Comparison of ENCODE assay signal across 10 cellular contexts in genomic region chr5:72109625-72110024, GRCh38. TPM values are rescaled to one million over a fixed set of nuclear protein-coding genes. Genes with fewer than 3 reads are reported as not detected.
DNase-seq lines count a peak whose midpoint lies in the region; ATAC-seq and TF ChIP-seq lines count a peak whose summit lies in the region.
"Had no signal": no experiment of that assay in that cellular context is flagged by ENCODE, and none has a peak within 500 bp of the region (broad histone marks: within the 10 kb centered on the region; RNA-seq: fewer than 3 reads in every experiment).

No MANE protein-coding gene starts in this region.

- peak overlapping the region; percentile 20 for H3K4me2 ChIP-seq in H9 (ENCODE audit: insufficient read depth, insufficient read length, low read length)
- H3K4me2 ChIP-seq in PC-3 (ENCODE audit: low read length) = peak overlapping the region; percentile 98

- H3K27ac ChIP-seq in H9 (ENCODE audit: insufficient read length, low read depth, low read length) (no peak overlapping the region), PC-3 (ENCODE audit: low read length) (no peak overlapping the region), gastroesophageal sphincter (peak overlapping the region; percentile 39 to 93 (median 80)), gastrocnemius medialis (peak overlapping the region in 3 of 4 donors; percentile 61 to 75 (median 71))

- no TSS peak for BruUV-seq in PC-3 (replicated peaks; lab: Mats Ljungman, UMichigan)

- no peak overlapping the region for H3K56ac ChIP-seq in H9 (ENCODE audit: insufficient read length, low read depth, low read length)

- TF ChIP-seq POLR2A in gastroesophageal sphincter (IDR thresholded peaks at IDR 0.05) = no peak
- no peak for TF ChIP-seq POLR2A in gastrocnemius medialis (IDR thresholded peaks at IDR 0.05)

- peaks cover 2 to 16% (median 4%) of the 10 kb centered on the region in 3 experiments; a peak in 5 of 7 replicates for H3K36me3 Mint-ChIP-seq in H9 (ENCODE audit: insufficient read depth in 1 of 3, low read depth in 3 of 3)
- no peaks in the 10 kb centered on the region for H3K36me3 Mint-ChIP-seq in activated naive CD4-positive, alpha-beta T cell treated with anti-CD3 and anti-CD28 coated beads, Interleukin-2, amount 10 ng/mL, durations not matched to agents 7 days and 5 days
- H3K36me3 Mint-ChIP-seq: activated naive CD4-positive, alpha-beta T cell treated with anti-CD3 and anti-CD28 coated beads, Interleukin-2, amount 50 U/mL, for 24 hours had no signal

- POLR2A ChIA-PET in PC-3 (lab: Charles Lee; ENCODE audit: unreplicated experiment) = no interaction called here

- H3K9me3 ChIP-seq in H9 (ENCODE audit: control insufficient read depth, low read depth, low read length) (no peaks in the 10 kb centered on the region), PC-3 (ENCODE audit: low read length) (no peaks in the 10 kb centered on the region), gastroesophageal sphincter (no peaks in the 10 kb centered on the region), gastrocnemius medialis (no peaks in the 10 kb centered on the region)

- intact Hi-C loops in PC-3 (cut with micrococcal nuclease) (loop anchor here (10.0 kb wide), 2 partner anchors 95 to 175 kb away; no protein-coding TSS in a partner anchor), gastrocnemius medialis (cut with DNase I; ENCODE audit: low total_unique reads) (no loop called here)

- H4K91ac ChIP-seq in H9 (ENCODE audit: insufficient read length, low read depth, low read length) = no peak overlapping the region

- in situ Hi-C loops in gastrocnemius medialis (cut with MboI; ENCODE audit: low sequenced_read_pairs in 4 of 4) = no loop called here

- H2BK5ac ChIP-seq in H9 (ENCODE audit: insufficient read length, low read length) = no peak overlapping the region

- H3T11ph ChIP-seq in H9 (ENCODE audit: low read length) = no peak overlapping the region

- no peak for TF ChIP-seq EP300 in gastroesophageal sphincter (IDR thresholded peaks at IDR 0.05)

- no peak overlapping the region for H2BK120ac ChIP-seq in H9 (ENCODE audit: low read depth, low read length, poor library complexity, severe bottlenecking)

- no peak for DNase-seq in H9
- DNase-seq in PC-3 = no peak
- DNase-seq in gastrocnemius medialis = no peak
- DNase-seq in stimulated activated CD4-positive, alpha-beta T cell treated with anti-CD3 and anti-CD28 coated beads, Interleukin-4, amount 100 ng/mL, for 1 hour = no peak
- no peak for DNase-seq in SIG-M5 (lab: John Stamatoyannopoulos, UW)
- no peak for DNase-seq in activated naive CD4-positive, alpha-beta T cell treated with anti-CD3 and anti-CD28 coated beads, Interleukin-2, amount 10 ng/mL, durations not matched to agents 7 days and 5 days
- DNase-seq: NCI-H1048 had no signal

- H4K20me1 ChIP-seq in H9 (ENCODE audit: control insufficient read depth, insufficient read depth, insufficient read length) (no peaks in the 10 kb centered on the region), PC-3 (ENCODE audit: low read length) (no peaks in the 10 kb centered on the region)

- no peak overlapping the region for H3K23ac ChIP-seq in H9 (ENCODE audit: insufficient read length, low read depth, low read length)

- no peaks in the 10 kb centered on the region for H3K79me1 ChIP-seq in H9 (ENCODE audit: insufficient read depth, low read depth, low read length, poor library complexity, severe bottlenecking)

- no peaks in the 10 kb centered on the region; the same call in 1 of the 2 replicates for H3K27me3 Mint-ChIP-seq in H9 (ENCODE audit: low read depth)
- H3K27me3 Mint-ChIP-seq in activated naive CD4-positive, alpha-beta T cell treated with anti-CD3 and anti-CD28 coated beads, Interleukin-2, amount 10 ng/mL, durations not matched to agents 7 days and 5 days = peaks cover 67% of the 10 kb centered on the region

- peak overlapping the region in 1 of 3 experiments; percentile 88; a peak in 2 of 7 replicates for H3K27ac Mint-ChIP-seq in H9
- no peak overlapping the region for H3K27ac Mint-ChIP-seq in activated naive CD4-positive, alpha-beta T cell treated with anti-CD3 and anti-CD28 coated beads, Interleukin-2, amount 10 ng/mL, durations not matched to agents 7 days and 5 days
- H3K27ac Mint-ChIP-seq: activated naive CD4-positive, alpha-beta T cell treated with anti-CD3 and anti-CD28 coated beads, Interleukin-2, amount 50 U/mL, for 24 hours had no signal

- H3K27me3 ChIP-seq in H9 (ENCODE audit: insufficient read depth, low read length) (no peaks in the 10 kb centered on the region), PC-3 (ENCODE audit: low read length) (no peaks in the 10 kb centered on the region), gastroesophageal sphincter (peaks cover 7% of the 10 kb centered on the region), gastrocnemius medialis (peaks cover 5 to 22% (median 19%) of the 10 kb centered on the region in 3 donors)

- ATAC-seq in PC-3 (no peak), gastroesophageal sphincter (no peak), gastrocnemius medialis (peak; percentile 32 to 35), GM18858 (IDR thresholded peaks at IDR 0.05; ENCODE audit: unreplicated experiment) (no peak)

- peaks cover 18% of the 10 kb centered on the region for H3K79me2 ChIP-seq in H9 (ENCODE audit: insufficient read depth, low read length)
- peaks cover 48% of the 10 kb centered on the region for H3K79me2 ChIP-seq in PC-3 (ENCODE audit: low read length)

- peak overlapping the region; percentile 86 to 96 for H3K4me3 Mint-ChIP-seq in H9
- no peak overlapping the region for H3K4me3 Mint-ChIP-seq in activated naive CD4-positive, alpha-beta T cell treated with anti-CD3 and anti-CD28 coated beads, Interleukin-2, amount 10 ng/mL, durations not matched to agents 7 days and 5 days

- H2BK20ac ChIP-seq in H9 (ENCODE audit: low read depth, low read length, poor library complexity, severe bottlenecking) = no peak overlapping the region

- H2BK15ac ChIP-seq in H9 (ENCODE audit: low read depth, low read length) = no peak overlapping the region

- H3K9me3 Mint-ChIP-seq in H9 = no peaks in the 10 kb centered on the region
- H3K9me3 Mint-ChIP-seq in activated naive CD4-positive, alpha-beta T cell treated with anti-CD3 and anti-CD28 coated beads, Interleukin-2, amount 10 ng/mL, durations not matched to agents 7 days and 5 days = no peaks in the 10 kb centered on the region
- H3K9me3 Mint-ChIP-seq: activated naive CD4-positive, alpha-beta T cell treated with anti-CD3 and anti-CD28 coated beads, Interleukin-2, amount 50 U/mL, for 24 hours had no signal

- H3K23me2 ChIP-seq in H9 (ENCODE audit: insufficient read length, low read depth, low read length, poor library complexity, severe bottlenecking) = peaks cover 10% of the 10 kb centered on the region

- H2AFZ ChIP-seq in H9 (ENCODE audit: low read length) (no peak overlapping the region), PC-3 (ENCODE audit: low read length) (no peak overlapping the region)

- H3K36me3 ChIP-seq in PC-3 (ENCODE audit: low read depth, low read length) = no peaks in the 10 kb centered on the region; the same call in 1 of the 2 replicates
- H3K36me3 ChIP-seq in gastroesophageal sphincter = peaks cover 0 to 4% of the 10 kb centered on the region in 2 donors
- H3K36me3 ChIP-seq in gastrocnemius medialis = no peaks in the 10 kb centered on the region

- H3K9me2 ChIP-seq in PC-3 (replicated peaks; ENCODE audit: low read length) = no peaks in the 10 kb centered on the region

- H4K5ac ChIP-seq in H9 (ENCODE audit: insufficient read length, low read depth, low read length) = no peak overlapping the region

- no peak overlapping the region for H2AK5ac ChIP-seq in H9 (ENCODE audit: insufficient read length, low read length)

- H3K4me3 ChIP-seq in PC-3 (ENCODE audit: low read length) (peak overlapping the region; percentile 90; the same call in 1 of the 2 replicates), gastroesophageal sphincter (peak overlapping the region; percentile 81 to 82), gastrocnemius medialis (peak overlapping the region in 3 of 4 donors; percentile 61 to 73 (median 70))

- peaks cover 38 to 43% of the 10 kb centered on the region in 2 experiments for H3K4me1 Mint-ChIP-seq in H9
- peaks cover 8% of the 10 kb centered on the region for H3K4me1 Mint-ChIP-seq in activated naive CD4-positive, alpha-beta T cell treated with anti-CD3 and anti-CD28 coated beads, Interleukin-2, amount 10 ng/mL, durations not matched to agents 7 days and 5 days

- H3K4ac ChIP-seq in H9 (ENCODE audit: low read depth, low read length) = no peak overlapping the region

- TF ChIP-seq CTCF in H9 (conservative IDR thresholded peaks at IDR 0.05) = no peak
- no peak for TF ChIP-seq CTCF in PC-3 (conservative IDR thresholded peaks at IDR 0.05; ENCODE audit: low read depth, low read length)
- TF ChIP-seq CTCF in gastroesophageal sphincter (IDR thresholded peaks at IDR 0.05) = peak in 1 of 4 experiments; percentile 22
- no peak for TF ChIP-seq CTCF in gastrocnemius medialis (IDR thresholded peaks at IDR 0.05 in 4 of 5, conservative IDR thresholded peaks at IDR 0.05 in 1 of 5)

- H3F3A ChIP-seq in PC-3 (ENCODE audit: low read length, unreplicated experiment) = no peaks in the 10 kb centered on the region

- H3K9ac ChIP-seq in H9 (ENCODE audit: extremely low read depth, insufficient read length, low read length) (no peak overlapping the region), PC-3 (ENCODE audit: low read length) (no peak overlapping the region; the same call in 1 of the 2 replicates)

- no peak overlapping the region for H4K8ac ChIP-seq in H9 (replicated peaks; ENCODE audit: insufficient read length, low read depth, low read length)

- no peak overlapping the region for H3K18ac ChIP-seq in H9 (ENCODE audit: insufficient read length, low read depth, low read length)

- CTCF ChIA-PET in PC-3 (lab: Charles Lee) = no interaction called here
- CTCF ChIA-PET in activated naive CD4-positive, alpha-beta T cell treated with anti-CD3 and anti-CD28 coated beads, Interleukin-2, amount 10 ng/mL, durations not matched to agents 7 days and 5 days (lab: Charles Lee) = no interaction called here

- H2BK12ac ChIP-seq in H9 (ENCODE audit: insufficient read length, low read depth, low read length) = no peak overlapping the region

- H3K14ac ChIP-seq in H9 (ENCODE audit: insufficient read depth, low read length) = no peak overlapping the region

- no CpG with 5 or more reads among the region's 10 CpGs for whole genome bisulfite sequencing in H9 (ENCODE audit: extremely low coverage, insufficient read length, low lambda C conversion rate)
- WGBS in gastroesophageal sphincter (ENCODE audit: low coverage in 1 of 2), 2 donors = 54% methylated on average over 10 of the region's 10 CpGs

- H3K4me1 ChIP-seq in H9 (ENCODE audit: insufficient read depth, low read length) = peaks cover 9% of the 10 kb centered on the region; the same call in 1 of the 2 replicates
- H3K4me1 ChIP-seq in PC-3 (ENCODE audit: insufficient read depth, low read length) = peaks cover 5% of the 10 kb centered on the region; the same call in 1 of the 2 replicates
- peaks cover 0 to 69% (median 7%) of the 10 kb centered on the region in 3 donors for H3K4me1 ChIP-seq in gastroesophageal sphincter
- peaks cover 0 to 12% of the 10 kb centered on the region in 2 donors for H3K4me1 ChIP-seq in gastrocnemius medialis

RNA-seq across cellular contexts. Expression of gene MAP1B, which starts 2.4 kb away (rescaled TPM):
- total RNA-seq in H9 (2021) = 67.1 and 67.5 TPM in 2 replicates
- total RNA-seq in PC-3 (2014; rRNA removed) = 12.8 and 18.2 TPM in 2 replicates
- 1,000 to 10,000 TPM in 1 of 4 donors, 100 to 1,000 TPM in 3; 601 to 1,344 (median 738) TPM for total RNA-seq in gastroesophageal sphincter
- total RNA-seq in gastrocnemius medialis = 100 to 1,000 TPM in 2 of 4 donors, 10 to 100 TPM in 2; 44.2 to 120 (median 83.4) TPM

Comparison
In these comparisons a context has a peak if more than half of its experiments do, and no peak if none do; other contexts are left out.
1. H3K27ac ChIP-seq: peak in gastroesophageal sphincter (4 of 4) and gastrocnemius medialis (3 of 4); none in H9 (single experiment) and PC-3 (single experiment).
2. ATAC-seq: peak in gastrocnemius medialis (2 of 2); none in PC-3 (single experiment), gastroesophageal sphincter (single experiment) and GM18858 (single experiment).
3. Peak in every context shown above with its lines, with median percentiles within 50 percentile points of each other: H3K4me3 ChIP-seq.